Comparison of ENCODE assay signal across 23 cellular contexts in genomic region chr15:77454956-77455355, GRCh38. TPM values are rescaled to one million over a fixed set of nuclear protein-coding genes. Genes with fewer than 3 reads are reported as not detected.
A peak's percentile ranks its signal among the peaks of the same experiment; 100 is the strongest.
DNase-seq lines count a peak whose midpoint lies in the region; ATAC-seq and TF ChIP-seq lines count a peak whose summit lies in the region.
"Had no signal": no experiment of that assay in that cellular context is flagged by ENCODE, and none has a peak within 500 bp of the region (broad histone marks: within the 10 kb centered on the region; RNA-seq: fewer than 3 reads in every experiment).

No MANE protein-coding gene starts in this region.

- peaks cover 4% of the 10 kb centered on the region for H3F3A ChIP-seq in smooth muscle cell (ENCODE audit: low read depth)

- H3K27ac ChIP-seq in left ventricle myocardium inferior (replicated peaks) (peak overlapping the region; percentile 70), hepatocyte (peak overlapping the region; percentile 63), smooth muscle cell (ENCODE audit: low read depth) (peak overlapping the region; percentile 86), colonic mucosa (no peak overlapping the region)
- H3K27ac ChIP-seq: A549 had no signal

- peaks cover 47% of the 10 kb centered on the region for H3K79me2 ChIP-seq in hepatocyte
- peaks cover 21% of the 10 kb centered on the region for H3K79me2 ChIP-seq in smooth muscle cell (ENCODE audit: low read depth)

- DNase-seq in left ventricle myocardium inferior (no peak), Right ventricle myocardium inferior (ENCODE audit: missing footprints) (no peak), hepatocyte (ENCODE audit: low spot score) (no peak), smooth muscle cell (lab: John Stamatoyannopoulos, UW; ENCODE audit: unreplicated experiment) (no peak), colonic mucosa (no peak)
- no peak for DNase-seq in stimulated activated CD4-positive, alpha-beta T cell treated with anti-CD3 and anti-CD28 coated beads, Interleukin-4, amount 100 ng/mL, for 1 hour
- DNase-seq: activated CD4-positive, alpha-beta T cell treated with anti-CD3 and anti-CD28 coated beads, Interleukin-2, amount 50 U/mL, for 48 hours; activated CD8-positive, alpha-beta memory T cell treated with anti-CD3 and anti-CD28 coated beads, Interleukin-2, amount 50 U/mL, for 48 hours; BE2C; KBM-7; left colon; naive B cell; NCI-H1436; NCI-H2107; NCI-H774; RPMI8226; spleen; substantia nigra; T-helper 17 cell had no signal

- TF ChIP-seq CTCF in left ventricle myocardium inferior (IDR thresholded peaks at IDR 0.05; ENCODE audit: borderline replicate concordance) (no peak), hepatocyte (IDR thresholded peaks at IDR 0.05; ENCODE audit: poor library complexity) (no peak), smooth muscle cell (IDR thresholded peaks at IDR 0.05; ENCODE audit: borderline replicate concordance, insufficient read depth, poor library complexity, severe bottlenecking) (no peak), colonic mucosa (IDR thresholded peaks at IDR 0.05) (no peak)

- H4K20me1 ChIP-seq in hepatocyte (ENCODE audit: insufficient read depth, poor library complexity, severe bottlenecking) (no peaks in the 10 kb centered on the region), smooth muscle cell (ENCODE audit: low read depth) (peaks cover 49% of the 10 kb centered on the region)

- H3K27me3 ChIP-seq in left ventricle myocardium inferior (ENCODE audit: low read depth) (no peaks in the 10 kb centered on the region), hepatocyte (no peaks in the 10 kb centered on the region), smooth muscle cell (ENCODE audit: low read depth) (no peaks in the 10 kb centered on the region), colonic mucosa (no peaks in the 10 kb centered on the region)
- H3K27me3 ChIP-seq: BE2C, spleen had no signal

- H3K4me3 ChIP-seq in left ventricle myocardium inferior, result no peak overlapping the region
- no peak overlapping the region for H3K4me3 ChIP-seq in hepatocyte
- H3K4me3 ChIP-seq in smooth muscle cell, result no peak overlapping the region
- H3K4me3 ChIP-seq in colonic mucosa, result no peak overlapping the region
- H3K4me3 ChIP-seq: A549, spleen had no signal

- WGBS in hepatocyte (ENCODE audit: low lambda C conversion rate, missing lambda C conversion rate), result 92% methylated on average over 1 of the region's 1 CpG
- 100% methylated on average over 1 of the region's 1 CpG for WGBS in smooth muscle cell (ENCODE audit: low lambda C conversion rate)

- H3K4me2 ChIP-seq in hepatocyte (no peak overlapping the region), smooth muscle cell (peak overlapping the region; percentile 61)
- H3K4me2 ChIP-seq: A549 had no signal

- H2AFZ ChIP-seq in hepatocyte (no peak overlapping the region), smooth muscle cell (ENCODE audit: low read depth) (no peak overlapping the region)

- intact Hi-C loops in left ventricle myocardium inferior (cut with micrococcal nuclease) (no loop called here), Right ventricle myocardium inferior (cut with DNase I) (no loop called here), colonic mucosa (cut with DNase I) (no loop called here)

- no peak overlapping the region for H3K9ac ChIP-seq in smooth muscle cell (ENCODE audit: low read depth)
- no peak overlapping the region for H3K9ac ChIP-seq in colonic mucosa (ENCODE audit: low read depth in 2 of 2, low read length in 2 of 2)

- no peaks in the 10 kb centered on the region for H3K9me2 ChIP-seq in hepatocyte (replicated peaks; ENCODE audit: insufficient read depth)

- peaks cover 49% of the 10 kb centered on the region for H3K4me1 ChIP-seq in left ventricle myocardium inferior
- H3K4me1 ChIP-seq in hepatocyte (ENCODE audit: insufficient read depth), result peaks cover 11% of the 10 kb centered on the region
- H3K4me1 ChIP-seq in smooth muscle cell (ENCODE audit: low read depth), result peaks cover 26% of the 10 kb centered on the region
- H3K4me1 ChIP-seq in colonic mucosa, result no peaks in the 10 kb centered on the region
- H3K4me1 ChIP-seq: A549 had no signal

- ATAC-seq in Right ventricle myocardium inferior (no peak), GM19397 (IDR thresholded peaks at IDR 0.05; ENCODE audit: unreplicated experiment) (no peak), HG02642 (IDR thresholded peaks at IDR 0.05; ENCODE audit: poor library complexity, unreplicated experiment) (no peak)
- ATAC-seq: A549; activated CD4-positive, CD25-positive, alpha-beta regulatory T cell treated with anti-CD3 and anti-CD28 coated beads, Interleukin-2, amount 50 U/mL, for 24 hours; left colon; T-helper 17 cell had no signal

- H3K36me3 ChIP-seq in left ventricle myocardium inferior, result peaks cover 12% of the 10 kb centered on the region
- H3K36me3 ChIP-seq in hepatocyte (replicated peaks; ENCODE audit: insufficient read depth, low read depth), result no peaks in the 10 kb centered on the region
- H3K36me3 ChIP-seq in smooth muscle cell (ENCODE audit: low read depth), result no peaks in the 10 kb centered on the region
- H3K36me3 ChIP-seq in colonic mucosa, result no peaks in the 10 kb centered on the region

- H3K9me3 ChIP-seq in left ventricle myocardium inferior (replicated peaks) (no peaks in the 10 kb centered on the region), hepatocyte (ENCODE audit: low read depth) (no peaks in the 10 kb centered on the region), smooth muscle cell (replicated peaks; ENCODE audit: low read depth) (no peaks in the 10 kb centered on the region), colonic mucosa (no peaks in the 10 kb centered on the region)
- H3K9me3 ChIP-seq: A549, BE2C, spleen had no signal

RNA-seq across cellular contexts. Expression of gene HMG20A, which starts 34.3 kb away (rescaled TPM):
- total RNA-seq in left ventricle myocardium inferior, result 30.5 TPM
- 30.1 TPM for total RNA-seq in Right ventricle myocardium inferior
- 35.0 and 37.6 TPM in 2 replicates for total RNA-seq in hepatocyte
- 20.3 and 23.3 TPM in 2 replicates for polyA plus RNA-seq in hepatocyte
- 30.2 and 40.3 TPM in 2 replicates for total RNA-seq in smooth muscle cell
- 20.5 and 22.9 TPM in 2 replicates for polyA plus RNA-seq in smooth muscle cell
- 10 to 100 TPM; 32.9 to 37.1 TPM for total RNA-seq in colonic mucosa

RNA-seq across cellular contexts. Expression of gene PEAK1, which starts 35.1 kb away (rescaled TPM):
- total RNA-seq in left ventricle myocardium inferior (75.2 TPM), Right ventricle myocardium inferior (66.6 TPM), hepatocyte (27.1 and 30.1 TPM in 2 replicates), smooth muscle cell (19.5 and 21.9 TPM in 2 replicates), colonic mucosa (10 to 100 TPM; 33.5 to 54.4 TPM)
- polyA plus RNA-seq in hepatocyte (5.2 and 8.1 TPM in 2 replicates), smooth muscle cell (5.6 and 6.2 TPM in 2 replicates)
